ENCODE assay signal across 24 cellular contexts in the genomic region with DNA sequence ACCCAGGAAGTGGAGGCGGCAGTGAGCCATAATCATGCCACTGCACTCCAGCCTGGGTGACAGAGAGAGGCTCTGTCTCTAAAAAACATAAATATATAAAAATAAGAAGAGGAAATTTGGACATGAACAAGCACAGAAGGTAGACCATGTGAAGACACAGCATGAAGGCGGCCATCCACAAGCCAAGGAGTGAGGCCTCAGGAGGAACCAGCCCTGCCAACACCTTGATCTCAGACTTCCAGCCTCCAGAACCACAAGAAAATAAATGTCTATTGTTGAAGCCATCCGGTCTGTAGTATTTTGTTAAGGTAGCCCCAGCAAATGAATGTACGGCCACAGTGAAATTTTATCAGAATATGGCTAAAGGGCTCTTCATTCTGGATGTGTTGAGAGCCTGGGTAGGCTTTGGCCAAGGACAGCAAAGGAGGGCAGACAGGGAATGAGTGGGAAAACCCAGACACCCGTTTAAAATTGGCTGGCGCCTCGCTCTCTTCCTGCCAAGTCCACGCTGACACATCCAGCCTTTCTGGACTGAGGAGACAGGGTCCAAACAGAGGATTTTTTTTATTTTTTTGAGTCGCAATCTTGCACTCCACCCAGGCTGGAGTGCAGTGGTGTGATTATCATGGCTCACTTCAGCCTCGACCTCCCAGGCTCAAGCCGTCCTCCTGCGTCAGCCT. TPM values are rescaled to one million over a fixed set of nuclear protein-coding genes. Genes with fewer than 3 reads are reported as not detected.
DNase-seq lines count a peak whose midpoint lies in the region; ATAC-seq, FAIRE-seq and TF ChIP-seq lines count a peak whose summit lies in the region.
"Had no signal": no experiment of that assay in that cellular context is flagged by ENCODE, and none has a peak within 500 bp of the region (broad histone marks: within the 10 kb centered on the region; RNA-seq: fewer than 3 reads in every experiment).

No MANE protein-coding gene starts in this region.

- H3K9ac ChIP-seq in H1 (replicated peaks in 1 of 4; ENCODE audit: extremely low read depth in 1 of 4, low read depth in 3 of 4, low read length in 3 of 4), result no peak overlapping the region

- no peak overlapping the region for H3K56ac ChIP-seq in H1 (replicated peaks; ENCODE audit: insufficient read length, low read depth, low read length)

- no peaks in the 10 kb centered on the region for H4K20me1 ChIP-seq in H1 (replicated peaks in 1 of 2; ENCODE audit: control insufficient read depth in 1 of 2, insufficient read depth in 2 of 2, low read length in 2 of 2)

- no peak for ATAC-seq in activated T-cell treated with anti-CD3 and anti-CD28 coated beads, Interleukin-2, amount 50 U/mL, for 72 hours (replicated peaks in 1 of 2)
- no peak for ATAC-seq in HG02885 (IDR thresholded peaks at IDR 0.05; ENCODE audit: poor library complexity, unreplicated experiment)
- ATAC-seq: GM12878, K562 had no signal

- no peaks in the 10 kb centered on the region for H3K36me3 ChIP-seq in MG63
- H3K36me3 ChIP-seq in H1 (ENCODE audit: control insufficient read depth in 2 of 4, insufficient read depth in 4 of 4, low read length in 3 of 4), result no peaks in the 10 kb centered on the region
- H3K36me3 ChIP-seq: BE2C, SJCRH30 had no signal

- H2BK15ac ChIP-seq in H1 (ENCODE audit: low read length), result 0 out of 2 replicates have a peak overlapping the region, but pooled peaks have one; percentile 29

- TF ChIP-seq CTCF in H1 (IDR thresholded peaks at IDR 0.05; ENCODE audit: control extremely low read depth in 1 of 3, insufficient read depth in 1 of 3, low read depth in 1 of 3, low read length in 3 of 3) (no peak), RWPE1 (conservative IDR thresholded peaks at IDR 0.05; ENCODE audit: low read depth) (no peak)

- no peaks in the 10 kb centered on the region for H3K9me3 Mint-ChIP-seq in activated T-cell treated with anti-CD3 and anti-CD28 coated beads, Interleukin-2, amount 50 U/mL, for 72 hours
- H3K9me3 Mint-ChIP-seq: CD4-positive, CD25-positive, alpha-beta regulatory T cell had no signal

- no peak overlapping the region for H2AK5ac ChIP-seq in H1 (ENCODE audit: low read depth, low read length)

- H3K23ac ChIP-seq in H1 (ENCODE audit: insufficient read length), result no peak overlapping the region

- H3K4me3 ChIP-seq in MG63, result no peak overlapping the region
- H3K4me3 ChIP-seq in H1 (ENCODE audit: extremely low read depth in 1 of 4, insufficient read depth in 2 of 4, low read depth in 3 of 4, low read length in 4 of 4), result no peak overlapping the region
- H3K4me3 ChIP-seq: GM12878, K562, SJCRH30 had no signal

- no peaks in the 10 kb centered on the region for H3K23me2 ChIP-seq in H1 (ENCODE audit: low read depth, low read length)

- no peaks in the 10 kb centered on the region for H3K4me1 Mint-ChIP-seq in activated T-cell treated with anti-CD3 and anti-CD28 coated beads, Interleukin-2, amount 50 U/mL, for 72 hours (ENCODE audit: low read depth)
- H3K4me1 Mint-ChIP-seq: CD4-positive, CD25-positive, alpha-beta regulatory T cell had no signal

- intact Hi-C loops in posterior vena cava (cut with DNase I), result no loop called here

- H3K4me2 ChIP-seq in H1 (ENCODE audit: insufficient read depth in 1 of 2, low read depth in 2 of 2, low read length in 2 of 2), result no peak overlapping the region

- H4K8ac ChIP-seq in H1 (ENCODE audit: extremely low read depth, insufficient read depth, low read length), result no peak overlapping the region

- H3K4me1 ChIP-seq in H1 (replicated peaks in 1 of 4; ENCODE audit: control insufficient read depth in 3 of 4, insufficient read depth in 4 of 4, low read length in 3 of 4), result peaks cover 0 to 3% (median 1%) of the 10 kb centered on the region in 4 experiments; a peak in 3 of 7 replicates
- H3K4me1 ChIP-seq: BE2C, Caco-2, SJCRH30 had no signal

- H3K9me3 ChIP-seq in MG63 (no peaks in the 10 kb centered on the region), H1 (ENCODE audit: insufficient read depth in 2 of 2, low read depth in 1 of 2, low read length in 1 of 2) (no peaks in the 10 kb centered on the region)
- H3K9me3 ChIP-seq: BE2C, Caco-2, SJCRH30 had no signal

- no peaks in the 10 kb centered on the region for H3K79me1 ChIP-seq in H1 (ENCODE audit: low read depth, low read length)

- H3K18ac ChIP-seq in H1 (ENCODE audit: extremely low read depth, low read length), result no peak overlapping the region

- H2BK12ac ChIP-seq in H1 (ENCODE audit: low read depth, low read length), result no peak overlapping the region

- no peak for TF ChIP-seq RAD21 in H1 (IDR thresholded peaks at IDR 0.05 in 1 of 2, conservative IDR thresholded peaks at IDR 0.05 in 1 of 2; ENCODE audit: low read depth in 2 of 2, low read length in 2 of 2)

- no peak overlapping the region for H3K14ac ChIP-seq in H1 (ENCODE audit: insufficient read length)

- POLR2A ChIA-PET in H1 (lab: Charles Lee; ENCODE audit: partially characterized antibody) (no interaction called here), RWPE1 (lab: Yijun Ruan, JAX; ENCODE audit: low non-redundant PET) (no interaction called here)

- no peak for TF ChIP-seq POLR2A in H1 (IDR thresholded peaks at IDR 0.05; ENCODE audit: control extremely low read depth in 1 of 2, low read depth in 2 of 2, low read length in 2 of 2)

- no peak overlapping the region for H2BK20ac ChIP-seq in H1 (ENCODE audit: low read length)

- no peak overlapping the region for H3K4ac ChIP-seq in H1 (replicated peaks; ENCODE audit: insufficient read length, low read depth, low read length)

- H3K27ac ChIP-seq in H1 (ENCODE audit: low read depth, low read length) (no peak overlapping the region), RWPE1 (no peak overlapping the region)
- H3K27ac ChIP-seq: SJCRH30 had no signal

- H3K27me3 ChIP-seq in MG63, result no peaks in the 10 kb centered on the region
- H3K27me3 ChIP-seq in H1 (replicated peaks in 1 of 4; ENCODE audit: control insufficient read depth in 3 of 4, extremely low read depth in 1 of 4, insufficient read depth in 3 of 4, low read length in 3 of 4), result no peaks in the 10 kb centered on the region; a peak in 1 of 7 replicates

- H2BK5ac ChIP-seq in H1 (ENCODE audit: low read depth, low read length), result no peak overlapping the region

- no peaks in the 10 kb centered on the region for H3K36me3 Mint-ChIP-seq in activated T-cell treated with anti-CD3 and anti-CD28 coated beads, Interleukin-2, amount 50 U/mL, for 72 hours (ENCODE audit: insufficient read depth in 2 of 2)
- H3K36me3 Mint-ChIP-seq: CD4-positive, CD25-positive, alpha-beta regulatory T cell had no signal

- no peak for FAIRE-seq in H1 (lab: Jason Lieb, UNC)
- FAIRE-seq: GM12878, K562 had no signal

- no peaks in the 10 kb centered on the region for H3K27me3 Mint-ChIP-seq in activated T-cell treated with anti-CD3 and anti-CD28 coated beads, Interleukin-2, amount 50 U/mL, for 72 hours (ENCODE audit: low read depth)

- no peak overlapping the region for H4K91ac ChIP-seq in H1 (replicated peaks; ENCODE audit: insufficient read length, low read length)

- CTCF ChIA-PET in H1 (lab: Charles Lee; ENCODE audit: partially characterized antibody) (interaction anchor here (2.0 kb wide), 1 partner anchor 8 kb away, joined by 9 read pairs; no protein-coding TSS in a partner anchor), RWPE1 (lab: Yijun Ruan, JAX) (interaction anchor here (0.6 kb wide), 1 partner anchor 24 kb away, joined by 3 read pairs; no protein-coding TSS in a partner anchor)

- WGBS in H1 (ENCODE audit: extremely low coverage in 1 of 2, insufficient coverage in 1 of 2, insufficient read length in 1 of 2, insufficient replicate concordance in 2 of 2, low coverage in 1 of 2, low lambda C conversion rate in 2 of 2, missing lambda C conversion rate in 1 of 2), 2 experiments, result 95% methylated on average over 12 of the region's 12 CpGs; no CpG with 5 or more reads in 1 of the 2 experiments

- H4K5ac ChIP-seq in H1 (ENCODE audit: insufficient read length, low read depth, low read length), result no peak overlapping the region

- TF ChIP-seq EP300 in H1 (IDR thresholded peaks at IDR 0.05; ENCODE audit: borderline replicate concordance in 1 of 2, low read depth in 2 of 2, low read length in 2 of 2), result no peak

- H2BK120ac ChIP-seq in H1 (replicated peaks; ENCODE audit: low read depth, low read length), result no peak overlapping the region

- no peak overlapping the region for H3K4me3 Mint-ChIP-seq in activated T-cell treated with anti-CD3 and anti-CD28 coated beads, Interleukin-2, amount 50 U/mL, for 72 hours
- H3K4me3 Mint-ChIP-seq: CD4-positive, CD25-positive, alpha-beta regulatory T cell had no signal

- H2AFZ ChIP-seq in H1 (ENCODE audit: low read length), result no peak overlapping the region

- H3K27ac Mint-ChIP-seq in activated T-cell treated with anti-CD3 and anti-CD28 coated beads, Interleukin-2, amount 50 U/mL, for 72 hours, result peak overlapping the region; percentile 4
- H3K27ac Mint-ChIP-seq: CD4-positive, CD25-positive, alpha-beta regulatory T cell had no signal

- no peaks in the 10 kb centered on the region for H3K79me2 ChIP-seq in H1 (ENCODE audit: control insufficient read depth in 1 of 2, insufficient read depth in 2 of 2, low read length in 2 of 2)

- DNase-seq in activated T-cell treated with anti-CD3 and anti-CD28 coated beads, Interleukin-2, amount 50 U/mL, for 72 hours, result no peak
- no peak for DNase-seq in activated T-cell treated with anti-CD3 and anti-CD28 coated beads for 4 hours
- DNase-seq in MG63, result peak; percentile 87
- no peak for DNase-seq in H1 (ENCODE audit: low read depth in 1 of 2, low spot score in 2 of 2)
- DNase-seq in posterior vena cava (ENCODE audit: low spot score), result peak; percentile 87
- DNase-seq in RWPE1 (ENCODE audit: low spot score), result no peak
- DNase-seq in stimulated activated naive CD4-positive, alpha-beta T cell (lab: John Stamatoyannopoulos, UW), result no peak
- DNase-seq: 8988T; BE2C; Caco-2; CD4-positive, CD25-positive, alpha-beta regulatory T cell; GF-D8; HCEC 1CT; NCI-H1105 treated with DMSO at 0.1 percent for 48 hours; NCI-H1694; NCI-H2081 treated with DMSO at 0.1 percent for 48 hours; NCI-H510A treated with DMSO at 0.1 percent for 48 hours; NCI-H774; SJCRH30 had no signal

RNA-seq across cellular contexts. Expression of a gene that starts 13.0 kb away (rescaled TPM):
- total RNA-seq in activated T-cell treated with anti-CD3 and anti-CD28 coated beads, Interleukin-2, amount 50 U/mL, for 72 hours, result under 1 TPM; 0.28 to 0.29 TPM
- total RNA-seq in MG63 (2014; rRNA removed; shearing (Covaris generic); ENCODE audit: low replicate concordance), result not detected in 2 replicates
- total RNA-seq in H1 (2021; fragmentation: NEBNext Ultra II Directional; extraction: Animal tissue kit (Norgen Biotek cat#: 25700)), result 1.0 and 1.3 TPM in 2 replicates
- 0.80 and 1.5 TPM in 2 replicates for polyA plus RNA-seq in H1 (2011; rRNA removed)
- 1.2 TPM for polyA plus RNA-seq in H1 (2011; cell fraction: cytosol; rRNA removed)
- 4.7 TPM for polyA plus RNA-seq in H1 (2011; cell fraction: nucleus; rRNA removed)
- polyA plus RNA-seq in H1 (2012, experiment 1 of 2), result 0.54 to 1.5 TPM (median 0.94 TPM) in 4 replicates
- polyA plus RNA-seq in H1 (2012, experiment 2 of 2), result 0.38 TPM
- 0.67 TPM for polyA plus RNA-seq in H1 (2013, experiment 1 of 2)
- polyA plus RNA-seq in H1 (2013, experiment 2 of 2), result 0.64 TPM
- 1.0 and 1.7 TPM in 2 replicates for polyA minus RNA-seq in H1 (2011; rRNA and poly(A)+ RNA removed)
- 2.3 TPM for polyA minus RNA-seq in H1 (2011; cell fraction: cytosol; rRNA and poly(A)+ RNA removed)
- 4.9 TPM for polyA minus RNA-seq in H1 (2011; cell fraction: nucleus; rRNA and poly(A)+ RNA removed)
- total RNA-seq in posterior vena cava, result not detected
- total RNA-seq: GM12878, K562, RPMI7951 had no signal
- polyA plus RNA-seq: AG04450, GM12878, K562 had no signal

RNA-seq across cellular contexts. Expression of a gene that starts 13.0 kb away (rescaled TPM):
- total RNA-seq in activated T-cell treated with anti-CD3 and anti-CD28 coated beads, Interleukin-2, amount 50 U/mL, for 72 hours, result 10 to 100 TPM; 48.5 to 48.9 TPM
- total RNA-seq in MG63 (2014; rRNA removed; shearing (Covaris generic); ENCODE audit: low replicate concordance), result 34.8 and 39.2 TPM in 2 replicates
- 50.2 and 50.8 TPM in 2 replicates for total RNA-seq in H1 (2021; fragmentation: NEBNext Ultra II Directional; extraction: Animal tissue kit (Norgen Biotek cat#: 25700))
- 171 and 174 TPM in 2 replicates for polyA plus RNA-seq in H1 (2011; rRNA removed)
- polyA plus RNA-seq in H1 (2011; cell fraction: cytosol; rRNA removed), result 99.9 TPM
- polyA plus RNA-seq in H1 (2011; cell fraction: nucleus; rRNA removed), result 88.3 TPM
- polyA plus RNA-seq in H1 (2012, experiment 1 of 2), result 49.5 to 61.1 TPM (median 51.8 TPM) in 4 replicates
- polyA plus RNA-seq in H1 (2012, experiment 2 of 2), result 83.8 TPM
- 58.5 TPM for polyA plus RNA-seq in H1 (2013, experiment 1 of 2)
- 61.2 TPM for polyA plus RNA-seq in H1 (2013, experiment 2 of 2)
- 155 TPM in 2 replicates for polyA minus RNA-seq in H1 (2011; rRNA and poly(A)+ RNA removed)
- polyA minus RNA-seq in H1 (2011; cell fraction: cytosol; rRNA and poly(A)+ RNA removed), result 28.9 TPM
- 50.4 TPM for polyA minus RNA-seq in H1 (2011; cell fraction: nucleus; rRNA and poly(A)+ RNA removed)
- total RNA-seq in posterior vena cava, result 10 to 100 TPM; 34.2 to 36.9 TPM

RNA-seq across cellular contexts. Expression of a gene that starts 25.6 kb away (rescaled TPM):
- 10 to 100 TPM; 32.5 to 33.4 TPM for total RNA-seq in activated T-cell treated with anti-CD3 and anti-CD28 coated beads, Interleukin-2, amount 50 U/mL, for 72 hours
- total RNA-seq in MG63 (2014; rRNA removed; shearing (Covaris generic); ENCODE audit: low replicate concordance), result 8.6 and 16.2 TPM in 2 replicates
- total RNA-seq in H1 (2021; fragmentation: NEBNext Ultra II Directional; extraction: Animal tissue kit (Norgen Biotek cat#: 25700)), result 25.7 and 26.1 TPM in 2 replicates
- 23.0 and 37.3 TPM in 2 replicates for polyA plus RNA-seq in H1 (2011; rRNA removed)
- polyA plus RNA-seq in H1 (2011; cell fraction: cytosol; rRNA removed), result 21.9 TPM
- polyA plus RNA-seq in H1 (2011; cell fraction: nucleus; rRNA removed), result 30.1 TPM
- polyA plus RNA-seq in H1 (2012, experiment 1 of 2), result 18.8 to 22.4 TPM (median 19.7 TPM) in 4 replicates
- polyA plus RNA-seq in H1 (2012, experiment 2 of 2), result 26.1 TPM
- 18.3 TPM for polyA plus RNA-seq in H1 (2013, experiment 1 of 2)
- 18.0 TPM for polyA plus RNA-seq in H1 (2013, experiment 2 of 2)
- polyA minus RNA-seq in H1 (2011; rRNA and poly(A)+ RNA removed), result 12.6 and 15.0 TPM in 2 replicates
- 18.3 TPM for polyA minus RNA-seq in H1 (2011; cell fraction: cytosol; rRNA and poly(A)+ RNA removed)
- polyA minus RNA-seq in H1 (2011; cell fraction: nucleus; rRNA and poly(A)+ RNA removed), result 12.6 TPM
- 10 to 100 TPM; 16.0 to 20.6 TPM for total RNA-seq in posterior vena cava

RNA-seq across cellular contexts. Expression of a gene that starts 51.2 kb away (rescaled TPM):
- 1 to 10 TPM; 3.2 to 4.0 TPM for total RNA-seq in activated T-cell treated with anti-CD3 and anti-CD28 coated beads, Interleukin-2, amount 50 U/mL, for 72 hours
- 23.6 and 27.1 TPM in 2 replicates for total RNA-seq in MG63 (2014; rRNA removed; shearing (Covaris generic); ENCODE audit: low replicate concordance)
- 5.5 and 5.7 TPM in 2 replicates for total RNA-seq in H1 (2021; fragmentation: NEBNext Ultra II Directional; extraction: Animal tissue kit (Norgen Biotek cat#: 25700))
- 4.3 and 4.4 TPM in 2 replicates for polyA plus RNA-seq in H1 (2011; rRNA removed)
- polyA plus RNA-seq in H1 (2011; cell fraction: cytosol; rRNA removed), result 5.4 TPM
- 6.3 TPM for polyA plus RNA-seq in H1 (2011; cell fraction: nucleus; rRNA removed)
- polyA plus RNA-seq in H1 (2012, experiment 1 of 2), result 2.0 to 4.2 TPM (median 3.2 TPM) in 4 replicates
- 2.2 TPM for polyA plus RNA-seq in H1 (2012, experiment 2 of 2)
- polyA plus RNA-seq in H1 (2013, experiment 1 of 2), result 4.1 TPM
- 4.0 TPM for polyA plus RNA-seq in H1 (2013, experiment 2 of 2)
- 9.9 and 11.6 TPM in 2 replicates for polyA minus RNA-seq in H1 (2011; rRNA and poly(A)+ RNA removed)
- polyA minus RNA-seq in H1 (2011; cell fraction: cytosol; rRNA and poly(A)+ RNA removed), result 6.5 TPM
- polyA minus RNA-seq in H1 (2011; cell fraction: nucleus; rRNA and poly(A)+ RNA removed), result 5.6 TPM
- total RNA-seq in posterior vena cava, result 10 to 100 TPM in 1 of 2 donors, 1 to 10 TPM in 1; 8.1 to 11.9 TPM
- total RNA-seq: K562 had no signal

Comparison
In these comparisons a context has a peak if more than half of its experiments do, and no peak if none do; other contexts are left out.
1. DNase-seq: peak in MG63 (single experiment) and posterior vena cava (single experiment); none in activated T-cell treated with anti-CD3 and anti-CD28 coated beads, Interleukin-2, amount 50 U/mL, for 72 hours (0 of 2), activated T-cell treated with anti-CD3 and anti-CD28 coated beads for 4 hours (single experiment), H1 (0 of 2), RWPE1 (single experiment) and stimulated activated naive CD4-positive, alpha-beta T cell (0 of 6).